ENCODE assay signal across 9 cellular contexts in genomic region chr1:30754684-30755171, GRCh38. TPM values are rescaled to one million over a fixed set of nuclear protein-coding genes. Genes with fewer than 3 reads are reported as not detected.
A peak's percentile ranks its signal among the peaks of the same experiment; 100 is the strongest.
DNase-seq lines count a peak whose midpoint lies in the region; ATAC-seq and TF ChIP-seq lines count a peak whose summit lies in the region.
"Had no signal": no experiment of that assay in that cellular context is flagged by ENCODE, and none has a peak within 500 bp of the region (broad histone marks: within the 10 kb centered on the region; RNA-seq: fewer than 3 reads in every experiment).

No MANE protein-coding gene starts in this region.

- H3K9me2 ChIP-seq in PC-9 (ENCODE audit: insufficient read depth): no peaks in the 10 kb centered on the region

- H3F3A ChIP-seq in PC-9 (ENCODE audit: insufficient read depth, low read depth): peaks cover 36% of the 10 kb centered on the region

- H3K27me3 ChIP-seq in PC-9 (ENCODE audit: insufficient read depth, low read depth): no peaks in the 10 kb centered on the region
- H3K27me3 ChIP-seq: body of pancreas had no signal

- H3K4me2 ChIP-seq in PC-9: no peak overlapping the region

- no peaks in the 10 kb centered on the region for H3K36me3 ChIP-seq in PC-9 (ENCODE audit: low read depth)

- POLR2A ChIA-PET in PC-9 (lab: Charles Lee; ENCODE audit: unreplicated experiment): no interaction called here

- no TSS peak for BruUV-seq in PC-9 (replicated peaks; lab: Mats Ljungman, UMichigan)

- peak; percentile 53 for DNase-seq in GM10266 (ENCODE audit: extremely low spot score)
- no peak for DNase-seq in T-helper 9 cell
- DNase-seq in PC-9: no peak
- no peak for DNase-seq in UCSD-AML1 (lab: John Stamatoyannopoulos, UW; ENCODE audit: unreplicated experiment)

- H4K20me1 ChIP-seq in PC-9 (ENCODE audit: insufficient read depth): no peaks in the 10 kb centered on the region

- intact Hi-C loops in PC-9 (cut with micrococcal nuclease; ENCODE audit: unreplicated experiment): no loop called here

- TF ChIP-seq CTCF in GM10266 (IDR thresholded peaks at IDR 0.05; ENCODE audit: control insufficient read depth, insufficient read depth, low read depth, missing control alignments): no peak
- no peak for TF ChIP-seq CTCF in PC-9 (conservative IDR thresholded peaks at IDR 0.05)

- H3K79me2 ChIP-seq in PC-9 (ENCODE audit: low read depth): no peaks in the 10 kb centered on the region

- H3K9me3 ChIP-seq in PC-9 (ENCODE audit: insufficient read depth, low read depth): no peaks in the 10 kb centered on the region
- H3K9me3 ChIP-seq: body of pancreas had no signal

- no peak overlapping the region for H3K4me3 ChIP-seq in PC-9
- H3K4me3 ChIP-seq: body of pancreas had no signal

- CTCF ChIA-PET in PC-9 (lab: Charles Lee): no interaction called here

- ATAC-seq in GM19463 (IDR thresholded peaks at IDR 0.05; ENCODE audit: unreplicated experiment) (peak; percentile 55), HG03565 (IDR thresholded peaks at IDR 0.05; ENCODE audit: unreplicated experiment) (peak; percentile 34), esophagus mucosa (peak; percentile 56), GM21526 (IDR thresholded peaks at IDR 0.05; ENCODE audit: low FRiP score, unreplicated experiment) (no peak)
- ATAC-seq: body of pancreas had no signal

- H2AFZ ChIP-seq in PC-9: no peak overlapping the region

- H3K4me1 ChIP-seq in PC-9 (replicated peaks; ENCODE audit: insufficient read depth): peaks cover 67% of the 10 kb centered on the region
- H3K4me1 ChIP-seq: body of pancreas had no signal

- no peak overlapping the region for H3K27ac ChIP-seq in PC-9

RNA-seq across cellular contexts. Expression of gene LAPTM5, which starts 2.8 kb away (rescaled TPM):
- total RNA-seq in esophagus mucosa (9.1 TPM), PC-9 (2021) (4.0 and 5.0 TPM in 2 replicates)

RNA-seq across cellular contexts. Expression of gene MATN1, which starts 31.3 kb away (rescaled TPM):
- total RNA-seq in esophagus mucosa: not detected
- total RNA-seq in PC-9 (2021): 0.37 and 0.50 TPM in 2 replicates
